Comparison of ENCODE assay signal across 8 cellular contexts in genomic region chr19:33819496-33819874, GRCh38. TPM values are rescaled to one million over a fixed set of nuclear protein-coding genes. Genes with fewer than 3 reads are reported as not detected.
A peak's percentile ranks its signal among the peaks of the same experiment; 100 is the strongest.
DNase-seq lines count a peak whose midpoint lies in the region; ATAC-seq and TF ChIP-seq lines count a peak whose summit lies in the region.

No MANE protein-coding gene starts in this region.

- peaks cover 22% of the 10 kb centered on the region for H3K4me1 Mint-ChIP-seq in activated CD4-positive, alpha-beta T cell treated with anti-CD3 and anti-CD28 coated beads, Interleukin-2, amount 10 ng/mL, durations not matched to agents 7 days and 5 days
- peaks cover 29% of the 10 kb centered on the region for H3K4me1 Mint-ChIP-seq in brain

- H3K27ac Mint-ChIP-seq in activated CD4-positive, alpha-beta T cell treated with anti-CD3 and anti-CD28 coated beads, Interleukin-2, amount 10 ng/mL, durations not matched to agents 7 days and 5 days = peak overlapping the region; percentile 82
- peak overlapping the region in 4 of 5 experiments; percentile 17 to 90 (median 75) for H3K27ac Mint-ChIP-seq in brain

- CTCF ChIA-PET in activated CD4-positive, alpha-beta T cell treated with anti-CD3 and anti-CD28 coated beads, Interleukin-2, amount 10 ng/mL, durations not matched to agents 7 days and 5 days (lab: Charles Lee) = interaction anchor here (0.9 to 1.3 kb wide), 3 partner anchors 10 to 41 kb away, joined by 3 read pairs; partner anchors contain the start of gene KCTD15

- H3K9me3 ChIP-seq in lung (ENCODE audit: control insufficient read depth in 2 of 2, insufficient read depth in 1 of 2, low read length in 1 of 2) = no peaks in the 10 kb centered on the region
- H3K9me3 ChIP-seq in thymus (ENCODE audit: control insufficient read depth) = no peaks in the 10 kb centered on the region

- ATAC-seq in lung (ENCODE audit: insufficient read depth, low FRiP score) (peak; percentile 15), GM18498 (IDR thresholded peaks at IDR 0.05; ENCODE audit: unreplicated experiment) (no peak)

- no peaks in the 10 kb centered on the region for H3K27me3 ChIP-seq in lung (ENCODE audit: control insufficient read depth, insufficient read depth)
- H3K27me3 ChIP-seq in thymus (ENCODE audit: control insufficient read depth, insufficient read depth) = peaks cover 14% of the 10 kb centered on the region

- peaks cover 9% of the 10 kb centered on the region for H3K27me3 Mint-ChIP-seq in activated CD4-positive, alpha-beta T cell treated with anti-CD3 and anti-CD28 coated beads, Interleukin-2, amount 10 ng/mL, durations not matched to agents 7 days and 5 days
- H3K27me3 Mint-ChIP-seq in brain = peaks cover 3% of the 10 kb centered on the region

- H3K4me1 ChIP-seq in lung (ENCODE audit: control insufficient read depth in 2 of 2, insufficient read depth in 2 of 2, low read length in 2 of 2) = peaks cover 0 to 14% of the 10 kb centered on the region in 2 donors
- peaks cover 11% of the 10 kb centered on the region for H3K4me1 ChIP-seq in thymus (ENCODE audit: control insufficient read depth, insufficient read depth, low read length)

- H3K36me3 Mint-ChIP-seq in activated CD4-positive, alpha-beta T cell treated with anti-CD3 and anti-CD28 coated beads, Interleukin-2, amount 10 ng/mL, durations not matched to agents 7 days and 5 days (ENCODE audit: low read depth) = no peaks in the 10 kb centered on the region
- peaks cover 3% of the 10 kb centered on the region for H3K36me3 Mint-ChIP-seq in brain

- H3K9me3 Mint-ChIP-seq in activated CD4-positive, alpha-beta T cell treated with anti-CD3 and anti-CD28 coated beads, Interleukin-2, amount 10 ng/mL, durations not matched to agents 7 days and 5 days = no peaks in the 10 kb centered on the region
- H3K9me3 Mint-ChIP-seq in brain = peaks cover 0 to 4% (median 0%) of the 10 kb centered on the region in 5 experiments

- H3K36me3 ChIP-seq in lung (ENCODE audit: control insufficient read depth in 2 of 2, insufficient read depth in 2 of 2, low read length in 2 of 2) = no peaks in the 10 kb centered on the region
- H3K36me3 ChIP-seq in thymus (ENCODE audit: control insufficient read depth, insufficient read depth) = no peaks in the 10 kb centered on the region

- WGBS in lung, 2 donors = 28 to 49% methylated on average over 10 of the region's 10 CpGs
- 38% methylated on average over 10 of the region's 10 CpGs for WGBS in thymus

- POLR2A ChIA-PET in activated CD4-positive, alpha-beta T cell treated with anti-CD3 and anti-CD28 coated beads, Interleukin-2, amount 10 ng/mL, durations not matched to agents 7 days and 5 days (lab: Charles Lee) = interaction anchor here (0.7 kb wide), 1 partner anchor 447 kb away, joined by 3 read pairs; no protein-coding TSS in a partner anchor

- no peak for DNase-seq in activated CD4-positive, alpha-beta T cell treated with anti-CD3 and anti-CD28 coated beads, Interleukin-2, amount 10 ng/mL, durations not matched to agents 7 days and 5 days
- DNase-seq in activated CD4-positive, alpha-beta T cell treated with anti-CD3 and anti-CD28 coated beads for 1 hour = no peak
- DNase-seq in lung (ENCODE audit: low spot score) = no peak
- DNase-seq in SHP77 (lab: John Stamatoyannopoulos, UW) = no peak
- no peak for DNase-seq in HPDE6-E6E7 (ENCODE audit: extremely low spot score)

- peak overlapping the region; percentile 71 to 84 for H3K27ac ChIP-seq in lung (ENCODE audit: low read depth in 1 of 2, low read length in 1 of 2)
- H3K27ac ChIP-seq in thymus (ENCODE audit: low read depth) = no peak overlapping the region

- H3K4me3 Mint-ChIP-seq in activated CD4-positive, alpha-beta T cell treated with anti-CD3 and anti-CD28 coated beads, Interleukin-2, amount 10 ng/mL, durations not matched to agents 7 days and 5 days = peak overlapping the region; percentile 56
- H3K4me3 Mint-ChIP-seq in brain = peak overlapping the region in 2 of 5 experiments; percentile 58 to 68

- TF ChIP-seq CTCF in brain (conservative IDR thresholded peaks at IDR 0.05) = no peak
- no peak for TF ChIP-seq CTCF in lung (IDR thresholded peaks at IDR 0.05; ENCODE audit: control extremely low read depth, extremely low read depth)

- H3K4me3 ChIP-seq in lung (no peak overlapping the region), thymus (ENCODE audit: low read length) (peak overlapping the region; percentile 32)

RNA-seq across cellular contexts. Expression of gene KCTD15, which starts 22.8 kb away (rescaled TPM):
- 1 to 10 TPM; 1.6 to 2.5 TPM for total RNA-seq in activated CD4-positive, alpha-beta T cell treated with anti-CD3 and anti-CD28 coated beads, Interleukin-2, amount 10 ng/mL, durations not matched to agents 7 days and 5 days
- polyA plus RNA-seq in brain (ENCODE audit: insufficient read depth, low read depth, low replicate concordance) (13.7 TPM), lung (10 to 100 TPM; 13.8 to 29.0 TPM), thymus (6.2 TPM)
- 10 to 100 TPM; 31.9 to 42.7 TPM for total RNA-seq in lung
